In genomic region chr5:171806976-171807823, GRCh38 we compare ENCODE assay signal across 14 cellular contexts. TPM values are rescaled to one million over a fixed set of nuclear protein-coding genes. Genes with fewer than 3 reads are reported as not detected.
DNase-seq lines count a peak whose midpoint lies in the region; ATAC-seq and TF ChIP-seq lines count a peak whose summit lies in the region.
"Had no signal": no experiment of that assay in that cellular context is flagged by ENCODE, and none has a peak within 500 bp of the region (broad histone marks: within the 10 kb centered on the region; RNA-seq: fewer than 3 reads in every experiment).

No MANE protein-coding gene starts in this region.

- H3K27ac Mint-ChIP-seq in activated T-helper 1 cell treated with anti-CD3 and anti-CD28 coated beads, Interleukin-12 subunit alpha, Interleukin-12 subunit beta, Interleukin-2, Interleukin-4 antibody, amounts not matched to agents 30 ng/mL and 10 ng/mL and 1 ng/mL, durations not matched to agents 14 hours and 24 hours and 36 hours, result no peak overlapping the region
- H3K27ac Mint-ChIP-seq: IgD-negative memory B cell had no signal

- DNase-seq in AG20443 (ENCODE audit: low spot score), result peak; percentile 42
- DNase-seq in GM04504 (ENCODE audit: low read depth), result peak; percentile 2
- peak; percentile 53 for DNase-seq in PC-3
- DNase-seq in hepatocyte (ENCODE audit: low spot score), result no peak
- DNase-seq in substantia nigra (lab: John Stamatoyannopoulos, UW), result no peak
- DNase-seq in activated T-helper 1 cell treated with anti-CD3 and anti-CD28 coated beads, Interleukin-12 subunit alpha, Interleukin-12 subunit beta, Interleukin-2, Interleukin-4 antibody, amounts not matched to agents 30 ng/mL and 10 ng/mL and 1 ng/mL, durations not matched to agents 14 hours and 24 hours and 36 hours (ENCODE audit: low spot score), result no peak
- DNase-seq: Caco-2, midbrain had no signal

- H3K27me3 ChIP-seq in PC-3 (ENCODE audit: low read length) (peaks cover 52% of the 10 kb centered on the region), hepatocyte (peaks cover 5% of the 10 kb centered on the region)

- intact Hi-C loops in PC-3 (cut with micrococcal nuclease), result no loop called here
- intact Hi-C loops in activated T-helper 1 cell treated with anti-CD3 and anti-CD28 coated beads, Interleukin-12 subunit alpha, Interleukin-12 subunit beta, Interleukin-2, Interleukin-4 antibody, amounts not matched to agents 30 ng/mL and 10 ng/mL and 1 ng/mL, durations not matched to agents 14 hours and 24 hours and 36 hours (cut with micrococcal nuclease), result loop anchor here (1.0 kb wide), 1 partner anchor 34 kb away; no protein-coding TSS in a partner anchor

- no peak for ATAC-seq in PC-3
- ATAC-seq in GM18870 (IDR thresholded peaks at IDR 0.05; ENCODE audit: unreplicated experiment), result no peak
- no peak for ATAC-seq in HG03439 (IDR thresholded peaks at IDR 0.05; ENCODE audit: unreplicated experiment)
- ATAC-seq: gastroesophageal sphincter had no signal

- H3K9ac ChIP-seq in PC-3 (ENCODE audit: low read length), result no peak overlapping the region

- H3K27ac ChIP-seq in PC-3 (ENCODE audit: low read length), result no peak overlapping the region
- H3K27ac ChIP-seq in hepatocyte, result no peak overlapping the region
- no peak overlapping the region for H3K27ac ChIP-seq in substantia nigra (ENCODE audit: low read depth, low read length, poor library complexity, severe bottlenecking)
- H3K27ac ChIP-seq: gastroesophageal sphincter had no signal

- no peaks in the 10 kb centered on the region for H3K4me1 Mint-ChIP-seq in activated T-helper 1 cell treated with anti-CD3 and anti-CD28 coated beads, Interleukin-12 subunit alpha, Interleukin-12 subunit beta, Interleukin-2, Interleukin-4 antibody, amounts not matched to agents 30 ng/mL and 10 ng/mL and 1 ng/mL, durations not matched to agents 14 hours and 24 hours and 36 hours (ENCODE audit: low read depth)

- no peak overlapping the region for H3K4me3 Mint-ChIP-seq in activated T-helper 1 cell treated with anti-CD3 and anti-CD28 coated beads, Interleukin-12 subunit alpha, Interleukin-12 subunit beta, Interleukin-2, Interleukin-4 antibody, amounts not matched to agents 30 ng/mL and 10 ng/mL and 1 ng/mL, durations not matched to agents 14 hours and 24 hours and 36 hours

- 41% methylated on average over 24 of the region's 24 CpGs for WGBS in hepatocyte (ENCODE audit: low lambda C conversion rate, missing lambda C conversion rate)

- H3K79me2 ChIP-seq in PC-3 (ENCODE audit: low read length), result no peaks in the 10 kb centered on the region
- H3K79me2 ChIP-seq in hepatocyte, result no peaks in the 10 kb centered on the region

- no TSS peak for BruUV-seq in PC-3 (replicated peaks; lab: Mats Ljungman, UMichigan)

- H3K4me3 ChIP-seq in PC-3 (ENCODE audit: low read length) (no peak overlapping the region), hepatocyte (no peak overlapping the region)
- H3K4me3 ChIP-seq: gastroesophageal sphincter had no signal

- TF ChIP-seq CTCF in PC-3 (conservative IDR thresholded peaks at IDR 0.05; ENCODE audit: low read depth, low read length) (no peak), hepatocyte (IDR thresholded peaks at IDR 0.05; ENCODE audit: poor library complexity) (no peak)

- H2AFZ ChIP-seq in PC-3 (ENCODE audit: low read length) (peak overlapping the region; percentile 28; the same call in 1 of the 2 replicates), hepatocyte (no peak overlapping the region)

- CTCF ChIA-PET in PC-3 (lab: Charles Lee), result no interaction called here

- no peaks in the 10 kb centered on the region for H3K9me3 Mint-ChIP-seq in activated T-helper 1 cell treated with anti-CD3 and anti-CD28 coated beads, Interleukin-12 subunit alpha, Interleukin-12 subunit beta, Interleukin-2, Interleukin-4 antibody, amounts not matched to agents 30 ng/mL and 10 ng/mL and 1 ng/mL, durations not matched to agents 14 hours and 24 hours and 36 hours

- POLR2A ChIA-PET in PC-3 (lab: Charles Lee; ENCODE audit: unreplicated experiment), result no interaction called here

- H3F3A ChIP-seq in PC-3 (ENCODE audit: low read length, unreplicated experiment), result no peaks in the 10 kb centered on the region

- no peaks in the 10 kb centered on the region for H3K9me2 ChIP-seq in PC-3 (replicated peaks; ENCODE audit: low read length)
- H3K9me2 ChIP-seq in hepatocyte (replicated peaks; ENCODE audit: insufficient read depth), result no peaks in the 10 kb centered on the region

- H3K36me3 ChIP-seq in PC-3 (ENCODE audit: low read depth, low read length), result no peaks in the 10 kb centered on the region
- no peaks in the 10 kb centered on the region for H3K36me3 ChIP-seq in hepatocyte (replicated peaks; ENCODE audit: insufficient read depth, low read depth)
- H3K36me3 ChIP-seq: gastroesophageal sphincter had no signal

- no peaks in the 10 kb centered on the region for H4K20me1 ChIP-seq in PC-3 (ENCODE audit: low read length)
- no peaks in the 10 kb centered on the region for H4K20me1 ChIP-seq in hepatocyte (ENCODE audit: insufficient read depth, poor library complexity, severe bottlenecking)

- H3K4me1 ChIP-seq in PC-3 (ENCODE audit: insufficient read depth, low read length), result peaks cover 7% of the 10 kb centered on the region; the same call in 1 of the 2 replicates
- H3K4me1 ChIP-seq in hepatocyte (ENCODE audit: insufficient read depth), result no peaks in the 10 kb centered on the region
- H3K4me1 ChIP-seq: Caco-2, gastroesophageal sphincter had no signal

- H3K36me3 Mint-ChIP-seq in activated T-helper 1 cell treated with anti-CD3 and anti-CD28 coated beads, Interleukin-12 subunit alpha, Interleukin-12 subunit beta, Interleukin-2, Interleukin-4 antibody, amounts not matched to agents 30 ng/mL and 10 ng/mL and 1 ng/mL, durations not matched to agents 14 hours and 24 hours and 36 hours (ENCODE audit: low read depth), result no peaks in the 10 kb centered on the region

- peak overlapping the region; percentile 24 for H3K4me2 ChIP-seq in PC-3 (ENCODE audit: low read length)
- H3K4me2 ChIP-seq in hepatocyte, result peak overlapping the region; percentile 59

- no peaks in the 10 kb centered on the region for H3K9me3 ChIP-seq in PC-3 (ENCODE audit: low read length)
- no peaks in the 10 kb centered on the region for H3K9me3 ChIP-seq in hepatocyte (ENCODE audit: low read depth)
- H3K9me3 ChIP-seq: Caco-2 had no signal

- peaks cover 16% of the 10 kb centered on the region for H3K27me3 Mint-ChIP-seq in activated T-helper 1 cell treated with anti-CD3 and anti-CD28 coated beads, Interleukin-12 subunit alpha, Interleukin-12 subunit beta, Interleukin-2, Interleukin-4 antibody, amounts not matched to agents 30 ng/mL and 10 ng/mL and 1 ng/mL, durations not matched to agents 14 hours and 24 hours and 36 hours (ENCODE audit: insufficient read depth)

RNA-seq across cellular contexts. Expression of gene SMIM23, which starts 21.6 kb away (rescaled TPM):
- not detected in 2 replicates for total RNA-seq in PC-3 (2014; rRNA removed)
- total RNA-seq in hepatocyte, result not detected in 2 replicates
- polyA plus RNA-seq in hepatocyte, result not detected in 2 replicates
- not detected in 2 replicates for total RNA-seq in activated T-helper 1 cell treated with anti-CD3 and anti-CD28 coated beads, Interleukin-12 subunit alpha, Interleukin-12 subunit beta, Interleukin-2, Interleukin-4 antibody, amounts not matched to agents 30 ng/mL and 10 ng/mL and 1 ng/mL, durations not matched to agents 14 hours and 24 hours and 36 hours
- total RNA-seq: Caco-2; gastroesophageal sphincter; skeletal muscle tissue; T-helper 1 cell treated with Interleukin-12 subunit alpha and Interleukin-12 subunit beta and Interleukin-4 antibody, amounts not matched to agents 30 ng/mL and 1 ng/mL, for 36 hours had no signal
- polyA plus RNA-seq: IgD-negative memory B cell had no signal

Comparison
In these comparisons a context has a peak if more than half of its experiments do, and no peak if none do; other contexts are left out.
1. DNase-seq: peak in AG20443 (single experiment), GM04504 (single experiment) and PC-3 (single experiment); none in hepatocyte (single experiment), substantia nigra (0 of 49) and activated T-helper 1 cell treated with anti-CD3 and anti-CD28 coated beads, Interleukin-12 subunit alpha, Interleukin-12 subunit beta, Interleukin-2, Interleukin-4 antibody, amounts not matched to agents 30 ng/mL and 10 ng/mL and 1 ng/mL, durations not matched to agents 14 hours and 24 hours and 36 hours (single experiment).